In genomic region chr18:52070295-52070756, GRCh38 we compare ENCODE assay signal across 1 cellular context.
TF ChIP-seq lines count a peak whose summit lies in the region.

No MANE protein-coding gene starts in this region.

TF ChIP-seq in GM12878, 131 proteins besides CTCF, POLR2A, EP300 and RAD21 (continued from another document):
- TF ChIP-seq FOXK2 (IDR thresholded peaks at IDR 0.05): no peak
- TF ChIP-seq ZBTB33 (IDR thresholded peaks at IDR 0.05): no peak
- TF ChIP-seq IRF4 (IDR thresholded peaks at IDR 0.05; ENCODE audit: low read depth, low read length): no peak
- no peak for TF ChIP-seq JUND (IDR thresholded peaks at IDR 0.05; ENCODE audit: low read depth, low read length)
- TF ChIP-seq NR2C2 (IDR thresholded peaks at IDR 0.05; ENCODE audit: borderline replicate concordance, control insufficient read depth, insufficient read length, low read depth): no peak
- TF ChIP-seq SMAD5 (IDR thresholded peaks at IDR 0.05; ENCODE audit: low read depth): no peak
- TF ChIP-seq CUX1 (IDR thresholded peaks at IDR 0.05; ENCODE audit: insufficient replicate concordance, low read depth, low read length): no peak
- TF ChIP-seq ZNF687 (IDR thresholded peaks at IDR 0.05): no peak
- TF ChIP-seq SUZ12 (IDR thresholded peaks at IDR 0.05; ENCODE audit: unreplicated experiment): no peak
